10 cellular contexts compared by ENCODE assay signal in genomic region chr18:74281639-74282358, GRCh38. TPM values are rescaled to one million over a fixed set of nuclear protein-coding genes. Genes with fewer than 3 reads are reported as not detected.
A peak's percentile ranks its signal among the peaks of the same experiment; 100 is the strongest.
DNase-seq lines count a peak whose midpoint lies in the region; ATAC-seq lines count a peak whose summit lies in the region.
"Had no signal": no experiment of that assay in that cellular context is flagged by ENCODE, and none has a peak within 500 bp of the region (broad histone marks: within the 10 kb centered on the region; RNA-seq: fewer than 3 reads in every experiment).

No MANE protein-coding gene starts in this region.

- peaks cover 37% of the 10 kb centered on the region for H3K4me1 ChIP-seq in mucosa of stomach (ENCODE audit: control insufficient read depth, insufficient read depth, low read length)
- H3K4me1 ChIP-seq: foreskin keratinocyte had no signal

- peaks cover 27% of the 10 kb centered on the region for H3K4me1 Mint-ChIP-seq in stimulated activated naive CD8-positive, alpha-beta T cell treated with anti-CD3 and anti-CD28 coated beads, Interleukin-15, Interleukin-2, amounts not matched to agents 100 ng/mL and 50 ng/mL, for 24 hours (ENCODE audit: low read depth)
- H3K4me1 Mint-ChIP-seq in effector memory CD8-positive, alpha-beta T cell (ENCODE audit: low read depth in 2 of 2) = peaks cover 23 to 36% of the 10 kb centered on the region in 2 donors

- H3K9ac ChIP-seq in mucosa of stomach (ENCODE audit: low read length) = peak overlapping the region; percentile 8

- H3K9me3 Mint-ChIP-seq in stimulated activated naive CD8-positive, alpha-beta T cell treated with anti-CD3 and anti-CD28 coated beads, Interleukin-15, Interleukin-2, amounts not matched to agents 100 ng/mL and 50 ng/mL, for 24 hours = no peaks in the 10 kb centered on the region
- H3K9me3 Mint-ChIP-seq in effector memory CD8-positive, alpha-beta T cell = no peaks in the 10 kb centered on the region

- peak overlapping the region; percentile 47 for H3K27ac Mint-ChIP-seq in stimulated activated naive CD8-positive, alpha-beta T cell treated with anti-CD3 and anti-CD28 coated beads, Interleukin-15, Interleukin-2, amounts not matched to agents 100 ng/mL and 50 ng/mL, for 24 hours
- H3K27ac Mint-ChIP-seq in effector memory CD8-positive, alpha-beta T cell = peak overlapping the region; percentile 70 to 75

- peaks cover 10% of the 10 kb centered on the region for H3K36me3 Mint-ChIP-seq in stimulated activated naive CD8-positive, alpha-beta T cell treated with anti-CD3 and anti-CD28 coated beads, Interleukin-15, Interleukin-2, amounts not matched to agents 100 ng/mL and 50 ng/mL, for 24 hours (ENCODE audit: low read depth)
- no peaks in the 10 kb centered on the region for H3K36me3 Mint-ChIP-seq in effector memory CD8-positive, alpha-beta T cell (ENCODE audit: insufficient read depth)

- ATAC-seq in stimulated activated naive CD8-positive, alpha-beta T cell treated with anti-CD3 and anti-CD28 coated beads, Interleukin-15, Interleukin-2, amounts not matched to agents 100 U/mL and 50 U/mL, for 24 hours = no peak
- ATAC-seq in effector memory CD8-positive, alpha-beta T cell (replicated peaks) = no peak
- ATAC-seq: foreskin keratinocyte had no signal

- no peak overlapping the region for H3K4me3 Mint-ChIP-seq in stimulated activated naive CD8-positive, alpha-beta T cell treated with anti-CD3 and anti-CD28 coated beads, Interleukin-15, Interleukin-2, amounts not matched to agents 100 ng/mL and 50 ng/mL, for 24 hours
- peak overlapping the region in 1 of 2 donors; percentile 43 for H3K4me3 Mint-ChIP-seq in effector memory CD8-positive, alpha-beta T cell

- no peak for DNase-seq in stimulated activated naive CD8-positive, alpha-beta T cell treated with anti-CD3 and anti-CD28 coated beads, Interleukin-15, Interleukin-2, amounts not matched to agents 100 U/mL and 50 U/mL, for 24 hours
- DNase-seq in effector memory CD8-positive, alpha-beta T cell = no peak
- DNase-seq in mesenteric fat pad (ENCODE audit: low spot score) (no peak), DMS153 treated with DMSO at 0.1 percent for 48 hours (lab: John Stamatoyannopoulos, UW; ENCODE audit: unreplicated experiment) (no peak), A172 (ENCODE audit: low spot score) (no peak), NCI-H187 (lab: John Stamatoyannopoulos, UW) (no peak)
- DNase-seq: foreskin keratinocyte, NCI-H1105 treated with DMSO at 0.1 percent for 48 hours had no signal

- H3K9me3 ChIP-seq in mucosa of stomach (ENCODE audit: control insufficient read depth, low read length) = no peaks in the 10 kb centered on the region

- no peaks in the 10 kb centered on the region for H3K27me3 ChIP-seq in mucosa of stomach (ENCODE audit: control insufficient read depth, insufficient read depth, low read length)
- H3K27me3 ChIP-seq: foreskin keratinocyte had no signal

- H3K4me3 ChIP-seq in mucosa of stomach (ENCODE audit: low read length) = no peak overlapping the region

- no peaks in the 10 kb centered on the region for H3K27me3 Mint-ChIP-seq in stimulated activated naive CD8-positive, alpha-beta T cell treated with anti-CD3 and anti-CD28 coated beads, Interleukin-15, Interleukin-2, amounts not matched to agents 100 ng/mL and 50 ng/mL, for 24 hours
- H3K27me3 Mint-ChIP-seq in effector memory CD8-positive, alpha-beta T cell = no peaks in the 10 kb centered on the region

- H3K36me3 ChIP-seq in mucosa of stomach (ENCODE audit: control insufficient read depth, insufficient read depth, low read length) = no peaks in the 10 kb centered on the region

RNA-seq across cellular contexts. Expression of gene CYB5A, which starts 10.0 kb away (rescaled TPM):
- total RNA-seq in mesenteric fat pad = 353 TPM
- 0.60 and 5.7 TPM in 2 replicates for total RNA-seq in A172 (2014; rRNA removed; shearing (Covaris generic))

RNA-seq across cellular contexts. Expression of gene C18orf63, which starts 33.8 kb away (rescaled TPM):
- not detected for total RNA-seq in mesenteric fat pad
- not detected in 2 replicates for total RNA-seq in A172 (2014; rRNA removed; shearing (Covaris generic))
- total RNA-seq: foreskin keratinocyte had no signal

Comparison
In these comparisons a context has a peak if more than half of its experiments do, and no peak if none do; other contexts are left out.
1. RNA of gene CYB5A, which starts 10.0 kb away (total RNA-seq): 353 TPM in mesenteric fat pad (single experiment); 0.60 to 5.7 TPM in A172; every median in the first group is over 10 times any median in the second.